In genomic region chr7:106112118-106112971, GRCh38 we compare ENCODE assay signal across 1 cellular context.
A peak's percentile ranks its signal among the peaks of the same experiment; 100 is the strongest.
TF ChIP-seq lines count a peak whose summit lies in the region.

SYPL1 (minus strand) TSS chr7:106112312; CDS start chr7:106112208, 104 bp downstream.

TF ChIP-seq in HepG2, 621 proteins besides CTCF, POLR2A, EP300 and RAD21 (continued from another document and continues in another):
- TF ChIP-seq AKNA (CRISPR knock-in tag; IDR thresholded peaks at IDR 0.05; ENCODE audit: borderline replicate concordance) (no peak), RFX5 (IDR thresholded peaks at IDR 0.05; ENCODE audit: low read depth, low read length) (no peak), ZC3H4 (CRISPR knock-in tag; IDR thresholded peaks at IDR 0.05; ENCODE audit: borderline replicate concordance) (no peak), JUND (CRISPR knock-in tag; IDR thresholded peaks at IDR 0.05) (no peak), THRA (CRISPR knock-in tag; IDR thresholded peaks at IDR 0.05; ENCODE audit: borderline replicate concordance) (peak; percentile 82), ESRRA (CRISPR knock-in tag; IDR thresholded peaks at IDR 0.05; ENCODE audit: low read depth) (0 out of 2 replicates have a peak, but pooled peaks have one; percentile 21), ZNF432 (CRISPR knock-in tag; IDR thresholded peaks at IDR 0.05; ENCODE audit: borderline replicate concordance) (no peak), RBM22 (optimal IDR thresholded peaks at IDR 0.05; ENCODE audit: low read length) (no peak), CBX1 (IDR thresholded peaks at IDR 0.05; ENCODE audit: low read depth) (peak; percentile 45), ZNF773 (CRISPR knock-in tag; IDR thresholded peaks at IDR 0.05; ENCODE audit: borderline replicate concordance) (no peak), SRSF9 (IDR thresholded peaks at IDR 0.05; ENCODE audit: borderline replicate concordance, insufficient read depth, low read depth, low read length, poor library complexity, severe bottlenecking) (no peak), HDAC2 (CRISPR knock-in tag; IDR thresholded peaks at IDR 0.05) (no peak; the same call in 1 of the 2 replicates), ZNF282 (IDR thresholded peaks at IDR 0.05; ENCODE audit: partially characterized antibody) (no peak), SKIL (CRISPR knock-in tag; IDR thresholded peaks at IDR 0.05; ENCODE audit: borderline replicate concordance) (no peak), ZNF546 (CRISPR knock-in tag; conservative IDR thresholded peaks at IDR 0.05) (no peak), ZNF235 (CRISPR knock-in tag; IDR thresholded peaks at IDR 0.05; ENCODE audit: borderline replicate concordance) (no peak), ARNT2 (CRISPR knock-in tag; IDR thresholded peaks at IDR 0.05; ENCODE audit: low read depth) (peak; percentile 56; the same call in 1 of the 2 replicates), PLSCR1 (CRISPR knock-in tag; IDR thresholded peaks at IDR 0.05; ENCODE audit: borderline replicate concordance) (0 out of 2 replicates have a peak, but pooled peaks have one; percentile 20), MLX (CRISPR knock-in tag; IDR thresholded peaks at IDR 0.05) (no peak), KLF16 (CRISPR knock-in tag; IDR thresholded peaks at IDR 0.05) (peak in 1 of 2 experiments; percentile 74; a peak in 2 of 4 replicates), THAP11 (CRISPR knock-in tag; IDR thresholded peaks at IDR 0.05) (peak; percentile 54), ZNF646 (CRISPR knock-in tag; IDR thresholded peaks at IDR 0.05) (no peak), HOMEZ (CRISPR knock-in tag; IDR thresholded peaks at IDR 0.05; ENCODE audit: low read depth) (no peak), ONECUT2 (CRISPR knock-in tag; IDR thresholded peaks at IDR 0.05) (no peak)
- TF ChIP-seq, protein P1, sequence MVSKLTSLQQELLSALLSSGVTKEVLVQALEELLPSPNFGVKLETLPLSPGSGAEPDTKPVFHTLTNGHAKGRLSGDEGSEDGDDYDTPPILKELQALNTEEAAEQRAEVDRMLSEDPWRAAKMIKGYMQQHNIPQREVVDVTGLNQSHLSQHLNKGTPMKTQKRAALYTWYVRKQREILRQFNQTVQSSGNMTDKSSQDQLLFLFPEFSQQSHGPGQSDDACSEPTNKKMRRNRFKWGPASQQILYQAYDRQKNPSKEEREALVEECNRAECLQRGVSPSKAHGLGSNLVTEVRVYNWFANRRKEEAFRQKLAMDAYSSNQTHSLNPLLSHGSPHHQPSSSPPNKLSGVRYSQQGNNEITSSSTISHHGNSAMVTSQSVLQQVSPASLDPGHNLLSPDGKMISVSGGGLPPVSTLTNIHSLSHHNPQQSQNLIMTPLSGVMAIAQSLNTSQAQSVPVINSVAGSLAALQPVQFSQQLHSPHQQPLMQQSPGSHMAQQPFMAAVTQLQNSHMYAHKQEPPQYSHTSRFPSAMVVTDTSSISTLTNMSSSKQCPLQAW (CRISPR knock-in tag; IDR thresholded peaks at IDR 0.05) = no peak
- TF ChIP-seq, protein P2, sequence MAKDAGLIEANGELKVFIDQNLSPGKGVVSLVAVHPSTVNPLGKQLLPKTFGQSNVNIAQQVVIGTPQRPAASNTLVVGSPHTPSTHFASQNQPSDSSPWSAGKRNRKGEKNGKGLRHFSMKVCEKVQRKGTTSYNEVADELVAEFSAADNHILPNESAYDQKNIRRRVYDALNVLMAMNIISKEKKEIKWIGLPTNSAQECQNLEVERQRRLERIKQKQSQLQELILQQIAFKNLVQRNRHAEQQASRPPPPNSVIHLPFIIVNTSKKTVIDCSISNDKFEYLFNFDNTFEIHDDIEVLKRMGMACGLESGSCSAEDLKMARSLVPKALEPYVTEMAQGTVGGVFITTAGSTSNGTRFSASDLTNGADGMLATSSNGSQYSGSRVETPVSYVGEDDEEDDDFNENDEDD (CRISPR knock-in tag; IDR thresholded peaks at IDR 0.05; ENCODE audit: borderline replicate concordance) = no peak
- TF ChIP-seq, protein P3, sequence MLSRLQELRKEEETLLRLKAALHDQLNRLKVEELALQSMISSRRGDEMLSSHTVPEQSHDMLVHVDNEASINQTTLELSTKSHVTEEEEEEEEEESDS (CRISPR knock-in tag; IDR thresholded peaks at IDR 0.05; ENCODE audit: borderline replicate concordance) = no peak
- TF ChIP-seq, protein P4, sequence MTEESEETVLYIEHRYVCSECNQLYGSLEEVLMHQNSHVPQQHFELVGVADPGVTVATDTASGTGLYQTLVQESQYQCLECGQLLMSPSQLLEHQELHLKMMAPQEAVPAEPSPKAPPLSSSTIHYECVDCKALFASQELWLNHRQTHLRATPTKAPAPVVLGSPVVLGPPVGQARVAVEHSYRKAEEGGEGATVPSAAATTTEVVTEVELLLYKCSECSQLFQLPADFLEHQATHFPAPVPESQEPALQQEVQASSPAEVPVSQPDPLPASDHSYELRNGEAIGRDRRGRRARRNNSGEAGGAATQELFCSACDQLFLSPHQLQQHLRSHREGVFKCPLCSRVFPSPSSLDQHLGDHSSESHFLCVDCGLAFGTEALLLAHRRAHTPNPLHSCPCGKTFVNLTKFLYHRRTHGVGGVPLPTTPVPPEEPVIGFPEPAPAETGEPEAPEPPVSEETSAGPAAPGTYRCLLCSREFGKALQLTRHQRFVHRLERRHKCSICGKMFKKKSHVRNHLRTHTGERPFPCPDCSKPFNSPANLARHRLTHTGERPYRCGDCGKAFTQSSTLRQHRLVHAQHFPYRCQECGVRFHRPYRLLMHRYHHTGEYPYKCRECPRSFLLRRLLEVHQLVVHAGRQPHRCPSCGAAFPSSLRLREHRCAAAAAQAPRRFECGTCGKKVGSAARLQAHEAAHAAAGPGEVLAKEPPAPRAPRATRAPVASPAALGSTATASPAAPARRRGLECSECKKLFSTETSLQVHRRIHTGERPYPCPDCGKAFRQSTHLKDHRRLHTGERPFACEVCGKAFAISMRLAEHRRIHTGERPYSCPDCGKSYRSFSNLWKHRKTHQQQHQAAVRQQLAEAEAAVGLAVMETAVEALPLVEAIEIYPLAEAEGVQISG (CRISPR knock-in tag; IDR thresholded peaks at IDR 0.05) = no peak
